ENCODE assay signal across 14 cellular contexts in genomic region chr11:73198677-73199076, GRCh38. TPM values are rescaled to one million over a fixed set of nuclear protein-coding genes. Genes with fewer than 3 reads are reported as not detected.
A peak's percentile ranks its signal among the peaks of the same experiment; 100 is the strongest.
DNase-seq lines count a peak whose midpoint lies in the region; ATAC-seq and TF ChIP-seq lines count a peak whose summit lies in the region.
"Had no signal": no experiment of that assay in that cellular context is flagged by ENCODE, and none has a peak within 500 bp of the region (broad histone marks: within the 10 kb centered on the region; RNA-seq: fewer than 3 reads in every experiment).

No MANE protein-coding gene starts in this region.

- no peak for ATAC-seq in HG02852 (IDR thresholded peaks at IDR 0.05; ENCODE audit: unreplicated experiment)
- ATAC-seq: activated CD8-positive, alpha-beta T cell treated with anti-CD3 and anti-CD28 coated beads, Interleukin-2, amount 10 ng/mL, durations not matched to agents 7 days and 5 days; naive thymus-derived CD8-positive, alpha-beta T cell had no signal

- H3K4me1 Mint-ChIP-seq in type B pancreatic cell (ENCODE audit: unreplicated experiment): peaks cover 27% of the 10 kb centered on the region
- H3K4me1 Mint-ChIP-seq: activated naive CD8-positive, alpha-beta T cell treated with anti-CD3 and anti-CD28 coated beads for 36 hours; naive thymus-derived CD8-positive, alpha-beta T cell had no signal

- peak overlapping the region; percentile 10 for H3K4me3 Mint-ChIP-seq in type B pancreatic cell
- H3K4me3 Mint-ChIP-seq: activated CD8-positive, alpha-beta T cell treated with anti-CD3 and anti-CD28 coated beads, Interleukin-2, amount 10 ng/mL, durations not matched to agents 7 days and 5 days; activated naive CD8-positive, alpha-beta T cell treated with anti-CD3 and anti-CD28 coated beads for 36 hours; naive thymus-derived CD8-positive, alpha-beta T cell had no signal

- H3K27me3 Mint-ChIP-seq in type B pancreatic cell: no peaks in the 10 kb centered on the region
- H3K27me3 Mint-ChIP-seq: activated naive CD8-positive, alpha-beta T cell treated with anti-CD3 and anti-CD28 coated beads for 36 hours had no signal

- TF ChIP-seq CTCF in type B pancreatic cell (conservative IDR thresholded peaks at IDR 0.05): no peak

- DNase-seq in NCI-H748 (lab: John Stamatoyannopoulos, UW; ENCODE audit: unreplicated experiment) (peak; percentile 12), NCI-H748 treated with DMSO at 0.1 percent for 48 hours (lab: John Stamatoyannopoulos, UW) (no peak), SW 1271 (lab: John Stamatoyannopoulos, UW) (peak; percentile 27 to 67), glomerular endothelial cell (ENCODE audit: extremely low read depth, low read depth, low spot score) (peak; percentile 93), type B pancreatic cell (ENCODE audit: extremely low spot score, unreplicated experiment) (no peak), NCI-H1694 treated with DMSO at 0.1 percent for 48 hours (lab: John Stamatoyannopoulos, UW) (no peak), NCI-H526 (lab: John Stamatoyannopoulos, UW) (no peak)
- DNase-seq: activated CD8-positive, alpha-beta T cell treated with anti-CD3 and anti-CD28 coated beads, Interleukin-2, amount 10 ng/mL, durations not matched to agents 7 days and 5 days; activated naive CD8-positive, alpha-beta T cell treated with anti-CD3 and anti-CD28 coated beads for 36 hours; dorsolateral prefrontal cortex; GDM1; KBM-7; naive thymus-derived CD8-positive, alpha-beta T cell had no signal

- peak overlapping the region; percentile 71 for H3K27ac Mint-ChIP-seq in type B pancreatic cell
- H3K27ac Mint-ChIP-seq: activated CD8-positive, alpha-beta T cell treated with anti-CD3 and anti-CD28 coated beads, Interleukin-2, amount 10 ng/mL, durations not matched to agents 7 days and 5 days; activated naive CD8-positive, alpha-beta T cell treated with anti-CD3 and anti-CD28 coated beads for 36 hours had no signal

- H3K9me3 Mint-ChIP-seq in type B pancreatic cell: peaks cover 4% of the 10 kb centered on the region
- H3K9me3 Mint-ChIP-seq: activated naive CD8-positive, alpha-beta T cell treated with anti-CD3 and anti-CD28 coated beads for 36 hours; naive thymus-derived CD8-positive, alpha-beta T cell had no signal

- H3K36me3 Mint-ChIP-seq in type B pancreatic cell: no peaks in the 10 kb centered on the region
- H3K36me3 Mint-ChIP-seq: activated naive CD8-positive, alpha-beta T cell treated with anti-CD3 and anti-CD28 coated beads for 36 hours; naive thymus-derived CD8-positive, alpha-beta T cell had no signal

RNA-seq across cellular contexts. Expression of gene P2RY2, which starts 19.4 kb away (rescaled TPM):
- total RNA-seq in glomerular endothelial cell: 1.4 and 2.3 TPM in 2 replicates
- total RNA-seq in type B pancreatic cell (ENCODE audit: low replicate concordance): 12.1 and 25.3 TPM in 2 replicates
- total RNA-seq: activated CD8-positive, alpha-beta T cell treated with anti-CD3 and anti-CD28 coated beads, Interleukin-2, amount 10 ng/mL, durations not matched to agents 7 days and 5 days; activated naive CD8-positive, alpha-beta T cell treated with anti-CD3 and anti-CD28 coated beads for 36 hours; naive thymus-derived CD8-positive, alpha-beta T cell had no signal

RNA-seq across cellular contexts. Expression of gene FCHSD2, which starts 56.6 kb away (rescaled TPM):
- 20.9 and 32.8 TPM in 2 replicates for total RNA-seq in glomerular endothelial cell
- 30.8 and 32.0 TPM in 2 replicates for total RNA-seq in type B pancreatic cell (ENCODE audit: low replicate concordance)

Comparison
In these comparisons a context has a peak if more than half of its experiments do, and no peak if none do; other contexts are left out.
1. DNase-seq: peak in NCI-H748 (single experiment), SW 1271 (2 of 2) and glomerular endothelial cell (single experiment); none in NCI-H748 treated with DMSO at 0.1 percent for 48 hours (single experiment), type B pancreatic cell (single experiment), NCI-H1694 treated with DMSO at 0.1 percent for 48 hours (single experiment) and NCI-H526 (0 of 2).